ENCODE assay signal across 8 cellular contexts in genomic region chr14:68794856-68795601, GRCh38. TPM values are rescaled to one million over a fixed set of nuclear protein-coding genes. Genes with fewer than 3 reads are reported as not detected.
DNase-seq lines count a peak whose midpoint lies in the region; ATAC-seq and TF ChIP-seq lines count a peak whose summit lies in the region.

No MANE protein-coding gene starts in this region.

- no peaks in the 10 kb centered on the region for H3K9me3 Mint-ChIP-seq in CD4-positive, alpha-beta T cell
- H3K9me3 Mint-ChIP-seq in activated CD4-positive, alpha-beta memory T cell treated with anti-CD3 and anti-CD28 coated beads, Interleukin-2, amount 10 ng/mL, durations not matched to agents 7 days and 5 days: no peaks in the 10 kb centered on the region

- POLR2A ChIA-PET in CD4-positive, alpha-beta T cell (lab: Charles Lee): interaction anchor here (0.6 to 5.9 kb wide), 30 partner anchors 9 to 979 kb away, joined by 3 to 365 read pairs (median 5); partner anchors contain the start of genes ERH, SLC39A9 and ZFYVE26
- POLR2A ChIA-PET in activated CD4-positive, alpha-beta memory T cell treated with anti-CD3 and anti-CD28 coated beads, Interleukin-2, amount 10 ng/mL, durations not matched to agents 7 days and 5 days (lab: Charles Lee): interaction anchor here (0.8 to 12.6 kb wide), 18 partner anchors 10 to 978 kb away, joined by 3 to 314 read pairs (median 7); partner anchors contain the start of gene ZFYVE26

- TF ChIP-seq CTCF in CD4-positive, alpha-beta T cell (IDR thresholded peaks at IDR 0.05): no peak
- no peak for TF ChIP-seq CTCF in tibial nerve (IDR thresholded peaks at IDR 0.05)

- WGBS in esophagus, 2 donors: 0 to 1% methylated on average over 36 to 37 of the region's 37 CpGs
- 0 to 1% methylated on average over 31 to 36 of the region's 37 CpGs for WGBS in tibial nerve, 2 donors

- H3K4me3 ChIP-seq in esophagus (ENCODE audit: low read depth in 1 of 2, low read length in 2 of 2): peak overlapping the region; percentile 86 to 99
- H3K4me3 ChIP-seq in muscle layer of colon (ENCODE audit: low read depth in 1 of 2, low read length in 2 of 2): peak overlapping the region; percentile 59 to 99
- peak overlapping the region; percentile 59 to 94 (median 62) for H3K4me3 ChIP-seq in tibial nerve

- TF ChIP-seq EP300 in tibial nerve (IDR thresholded peaks at IDR 0.05): peak in 1 of 2 donors; percentile 35

- H3K4me1 Mint-ChIP-seq in CD4-positive, alpha-beta T cell (ENCODE audit: low read depth): peaks cover 46% of the 10 kb centered on the region
- H3K4me1 Mint-ChIP-seq in activated CD4-positive, alpha-beta memory T cell treated with anti-CD3 and anti-CD28 coated beads, Interleukin-2, amount 10 ng/mL, durations not matched to agents 7 days and 5 days: peaks cover 35% of the 10 kb centered on the region

- peak overlapping the region; percentile 92 for H3K4me3 Mint-ChIP-seq in CD4-positive, alpha-beta T cell
- H3K4me3 Mint-ChIP-seq in activated CD4-positive, alpha-beta memory T cell treated with anti-CD3 and anti-CD28 coated beads, Interleukin-2, amount 10 ng/mL, durations not matched to agents 7 days and 5 days: peak overlapping the region; percentile 92

- ATAC-seq in CD4-positive, alpha-beta T cell (ENCODE audit: poor library complexity): no peak
- ATAC-seq in GM18861 (IDR thresholded peaks at IDR 0.05; ENCODE audit: unreplicated experiment) (no peak), GM18858 (IDR thresholded peaks at IDR 0.05; ENCODE audit: unreplicated experiment) (no peak)

- H3K9ac ChIP-seq in muscle layer of colon (ENCODE audit: low read length): peak overlapping the region; percentile 100

- TF ChIP-seq POLR2A in tibial nerve (IDR thresholded peaks at IDR 0.05): peak in 1 of 2 donors; percentile 23

- no peaks in the 10 kb centered on the region for H3K27me3 ChIP-seq in CD4-positive, alpha-beta T cell (ENCODE audit: control insufficient read depth, insufficient read depth, low read length)
- H3K27me3 ChIP-seq in esophagus (ENCODE audit: control insufficient read depth in 1 of 2, insufficient read depth in 2 of 2, low read length in 2 of 2): no peaks in the 10 kb centered on the region
- no peaks in the 10 kb centered on the region for H3K27me3 ChIP-seq in muscle layer of colon (ENCODE audit: control insufficient read depth in 1 of 2, insufficient read depth in 2 of 2, low read length in 2 of 2)
- H3K27me3 ChIP-seq in tibial nerve: no peaks in the 10 kb centered on the region

- peaks cover 0 to 2% of the 10 kb centered on the region in 2 donors for H3K4me1 ChIP-seq in esophagus (ENCODE audit: control insufficient read depth in 2 of 2, insufficient read depth in 2 of 2, low read length in 1 of 2)
- H3K4me1 ChIP-seq in muscle layer of colon (ENCODE audit: insufficient read depth, low read length): peaks cover 4% of the 10 kb centered on the region
- peaks cover 0 to 11% (median 10%) of the 10 kb centered on the region in 4 donors for H3K4me1 ChIP-seq in tibial nerve

- peak in 3 of 10 experiments; percentile 44 to 55 (median 45) for DNase-seq in CD4-positive, alpha-beta T cell
- DNase-seq in HT1080 (ENCODE audit: low read depth) (peak; percentile 49), tibial nerve (ENCODE audit: low spot score in 2 of 2) (peak in 1 of 2 donors; percentile 72)
- no peak for DNase-seq in activated CD4-positive, alpha-beta memory T cell treated with anti-CD3 and anti-CD28 coated beads, Interleukin-2, amount 10 ng/mL, durations not matched to agents 7 days and 5 days

- H3K9me3 ChIP-seq in CD4-positive, alpha-beta T cell (ENCODE audit: control insufficient read depth, low read length): no peaks in the 10 kb centered on the region
- H3K9me3 ChIP-seq in esophagus (ENCODE audit: control insufficient read depth in 2 of 2, insufficient read depth in 1 of 2, low read depth in 1 of 2, low read length in 1 of 2) (no peaks in the 10 kb centered on the region), muscle layer of colon (ENCODE audit: low read length) (no peaks in the 10 kb centered on the region), tibial nerve (no peaks in the 10 kb centered on the region)

- H3K27me3 Mint-ChIP-seq in CD4-positive, alpha-beta T cell: no peaks in the 10 kb centered on the region
- H3K27me3 Mint-ChIP-seq in activated CD4-positive, alpha-beta memory T cell treated with anti-CD3 and anti-CD28 coated beads, Interleukin-2, amount 10 ng/mL, durations not matched to agents 7 days and 5 days: no peaks in the 10 kb centered on the region

- H3K27ac ChIP-seq in CD4-positive, alpha-beta T cell (ENCODE audit: low read depth, low read length): peak overlapping the region; percentile 100
- H3K27ac ChIP-seq in esophagus (ENCODE audit: low read depth in 2 of 2, low read length in 1 of 2) (peak overlapping the region; percentile 100), muscle layer of colon (ENCODE audit: low read depth, low read length) (peak overlapping the region; percentile 100), tibial nerve (peak overlapping the region; percentile 94 to 99 (median 96))

- H3K36me3 ChIP-seq in esophagus (ENCODE audit: control insufficient read depth in 2 of 2, insufficient read depth in 2 of 2, low read length in 1 of 2) (peaks cover 0 to 5% of the 10 kb centered on the region in 2 donors), muscle layer of colon (ENCODE audit: insufficient read depth, low read length) (peaks cover 25% of the 10 kb centered on the region), tibial nerve (peaks cover 0 to 18% (median 2%) of the 10 kb centered on the region in 3 donors)

- CTCF ChIA-PET in CD4-positive, alpha-beta T cell (lab: Charles Lee): interaction anchor here (0.6 to 3.5 kb wide), 7 partner anchors 9 to 512 kb away, joined by 3 to 49 read pairs (median 6); no protein-coding TSS in a partner anchor
- CTCF ChIA-PET in activated CD4-positive, alpha-beta memory T cell treated with anti-CD3 and anti-CD28 coated beads, Interleukin-2, amount 10 ng/mL, durations not matched to agents 7 days and 5 days (lab: Charles Lee): interaction anchor here (0.6 to 3.2 kb wide), 5 partner anchors 13 to 511 kb away, joined by 3 to 46 read pairs (median 4); no protein-coding TSS in a partner anchor

- peaks cover 65% of the 10 kb centered on the region for H3K36me3 Mint-ChIP-seq in CD4-positive, alpha-beta T cell (ENCODE audit: low read depth)
- H3K36me3 Mint-ChIP-seq in activated CD4-positive, alpha-beta memory T cell treated with anti-CD3 and anti-CD28 coated beads, Interleukin-2, amount 10 ng/mL, durations not matched to agents 7 days and 5 days (ENCODE audit: low read depth): peaks cover 41% of the 10 kb centered on the region

- intact Hi-C loops in CD4-positive, alpha-beta T cell (cut with DNase I, micrococcal nuclease): loop anchor here in 1 of 2 experiments (2.0 kb wide), 1 partner anchor 14 kb away; no protein-coding TSS in a partner anchor

- peak overlapping the region; percentile 99 for H3K27ac Mint-ChIP-seq in CD4-positive, alpha-beta T cell
- peak overlapping the region; percentile 100 for H3K27ac Mint-ChIP-seq in activated CD4-positive, alpha-beta memory T cell treated with anti-CD3 and anti-CD28 coated beads, Interleukin-2, amount 10 ng/mL, durations not matched to agents 7 days and 5 days

RNA-seq across cellular contexts. Expression of gene ZFP36L1, which starts 2.2 kb away (rescaled TPM):
- 100 to 1,000 TPM; 254 to 258 TPM for total RNA-seq in CD4-positive, alpha-beta T cell
- 53.0 and 70.7 TPM in 2 replicates for total RNA-seq in HT1080 (2014; rRNA removed; shearing (Covaris generic))
- 142 and 183 TPM in 2 replicates for polyA plus RNA-seq in HT1080 (2015; cell fraction: cytosol; rRNA removed)
- 252 and 370 TPM in 2 replicates for polyA plus RNA-seq in HT1080 (2015; cell fraction: nucleus; rRNA removed)
- 100 to 1,000 TPM in 1 of 2 experiments, 10 to 100 TPM in 1; 96.1 to 103 TPM for total RNA-seq in activated CD4-positive, alpha-beta memory T cell treated with anti-CD3 and anti-CD28 coated beads, Interleukin-2, amount 10 ng/mL, durations not matched to agents 7 days and 5 days
- polyA plus RNA-seq in esophagus: 10 to 100 TPM; 58.8 to 84.0 TPM
- 1,000 to 10,000 TPM in 1 of 4 donors, 100 to 1,000 TPM in 3; 298 to 1,137 (median 494) TPM for total RNA-seq in tibial nerve
